In the genomic region with DNA sequence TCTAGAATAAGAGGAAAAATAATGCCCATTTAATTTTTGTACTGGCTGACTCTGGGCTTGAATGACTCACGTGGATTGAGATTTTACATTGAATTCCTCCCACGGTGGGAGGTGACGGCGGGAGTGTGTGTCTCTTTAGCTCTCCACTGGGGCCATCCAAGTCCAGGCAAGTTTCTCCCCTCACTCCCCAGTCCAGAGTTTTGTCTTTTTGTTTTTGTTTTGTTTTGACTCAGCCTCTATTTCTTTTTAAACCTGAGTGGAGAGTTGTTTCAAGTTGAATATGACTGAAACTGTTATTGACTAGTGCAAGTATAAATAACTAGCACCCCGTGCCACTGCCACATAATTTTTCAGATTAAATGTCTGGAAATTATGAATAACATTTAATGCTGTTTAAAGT, we compare ENCODE assay signal across 9 cellular contexts.
DNase-seq lines count a peak whose midpoint lies in the region; ATAC-seq and TF ChIP-seq lines count a peak whose summit lies in the region.
"Had no signal": no experiment of that assay in that cellular context is flagged by ENCODE, and none has a peak within 500 bp of the region (broad histone marks: within the 10 kb centered on the region; RNA-seq: fewer than 3 reads in every experiment).

No MANE protein-coding gene starts in this region.

- no peak overlapping the region for H3K4me3 ChIP-seq in choroid plexus epithelial cell (ENCODE audit: low read depth, low read length)

- ATAC-seq in HG03571 (IDR thresholded peaks at IDR 0.05; ENCODE audit: unreplicated experiment) (peak; percentile 76), HG03097 (IDR thresholded peaks at IDR 0.05; ENCODE audit: low FRiP score, unreplicated experiment) (no peak)

- no peak for TF ChIP-seq CTCF in choroid plexus epithelial cell (conservative IDR thresholded peaks at IDR 0.05; ENCODE audit: low read depth, low read length)

- peak; percentile 16 for DNase-seq in stimulated activated naive CD4-positive, alpha-beta T cell treated with Interleukin-2 at 50 U/mL for 16 hours (lab: John Stamatoyannopoulos, UW)
- no peak for DNase-seq in stimulated activated naive CD4-positive, alpha-beta T cell (lab: John Stamatoyannopoulos, UW)
- DNase-seq in choroid plexus epithelial cell (ENCODE audit: low read depth), result peak; percentile 74
- no peak for DNase-seq in SKM-1 (lab: John Stamatoyannopoulos, UW; ENCODE audit: unreplicated experiment)
- no peak for DNase-seq in stimulated activated CD8-positive, alpha-beta memory T cell treated with anti-CD3 and anti-CD28 coated beads, Interleukin-4, amount 100 ng/mL, for 48 hours
- no peak for DNase-seq in CD1c-positive myeloid dendritic cell (ENCODE audit: extremely low spot score)
- DNase-seq: erythroblast had no signal

Comparison
In these comparisons a context has a peak if more than half of its experiments do, and no peak if none do; other contexts are left out.
1. DNase-seq: peak in stimulated activated naive CD4-positive, alpha-beta T cell treated with Interleukin-2 at 50 U/mL for 16 hours (single experiment) and choroid plexus epithelial cell (single experiment); none in stimulated activated naive CD4-positive, alpha-beta T cell (0 of 6), SKM-1 (single experiment), stimulated activated CD8-positive, alpha-beta memory T cell treated with anti-CD3 and anti-CD28 coated beads, Interleukin-4, amount 100 ng/mL, for 48 hours (single experiment) and CD1c-positive myeloid dendritic cell (single experiment).